ENCODE assay signal across 8 cellular contexts in genomic region chr1:179262183-179262582, GRCh38.
"Had no signal": no experiment of that assay in that cellular context is flagged by ENCODE, and none has a peak within 500 bp of the region (broad histone marks: within the 10 kb centered on the region; RNA-seq: fewer than 3 reads in every experiment).

No MANE protein-coding gene starts in this region.

- H3K36me3 Mint-ChIP-seq: IgD-negative memory B cell had no signal

- H3K27me3 Mint-ChIP-seq: IgD-negative memory B cell had no signal

- H3K4me3 ChIP-seq: GM23248, HAP-1 had no signal

- H3K27ac Mint-ChIP-seq: HFFc6, IgD-negative memory B cell had no signal

- H3K9me3 ChIP-seq: HAP-1 had no signal

- H3K9ac ChIP-seq: GM23248 had no signal

- H3K27ac ChIP-seq: GM23248, HL-60 had no signal

- DNase-seq: GM23248, GOT3, H7, HFFc6, KBM-7 had no signal

- H3K36me3 ChIP-seq: HAP-1 had no signal

- H3K4me1 ChIP-seq: HAP-1 had no signal

- H3K9me3 Mint-ChIP-seq: HFFc6, IgD-negative memory B cell had no signal

- H3K4me3 Mint-ChIP-seq: HFFc6, IgD-negative memory B cell had no signal

- H3K4me1 Mint-ChIP-seq: IgD-negative memory B cell had no signal
